Comparison of ENCODE assay signal across 24 cellular contexts in genomic region chr16:70660672-70661350, GRCh38. TPM values are rescaled to one million over a fixed set of nuclear protein-coding genes. Genes with fewer than 3 reads are reported as not detected.
DNase-seq lines count a peak whose midpoint lies in the region; TF ChIP-seq lines count a peak whose summit lies in the region.
"Had no signal": no experiment of that assay in that cellular context is flagged by ENCODE, and none has a peak within 500 bp of the region (broad histone marks: within the 10 kb centered on the region; RNA-seq: fewer than 3 reads in every experiment).

No MANE protein-coding gene starts in this region.

- H3K27me3 ChIP-seq in H7 (ENCODE audit: control insufficient read depth, insufficient read depth, low read length) (no peaks in the 10 kb centered on the region), osteoblast (ENCODE audit: insufficient read depth, low read length) (no peaks in the 10 kb centered on the region)
- H3K27me3 ChIP-seq: body of pancreas, colonic mucosa, hepatocyte, upper lobe of left lung had no signal

- H3K36me3 Mint-ChIP-seq in brain, result peaks cover 14% of the 10 kb centered on the region
- H3K36me3 Mint-ChIP-seq: natural killer cell treated with Interleukin-12 subunit alpha and Interleukin-12 subunit beta and Interleukin-15 and Interleukin-18, amount 100 ng/mL, for 72 hours had no signal

- H3K27ac Mint-ChIP-seq in brain, result peak overlapping the region in 3 of 5 experiments; percentile 41 to 55 (median 41)
- H3K27ac Mint-ChIP-seq: activated B cell treated with CpG ODN at 0.5 μM for 24 hours; activated naive CD8-positive, alpha-beta T cell treated with anti-CD3 and anti-CD28 coated beads for 36 hours; activated T-cell treated with anti-CD3 and anti-CD28 coated beads, Interleukin-2, amount 50 U/mL, for 72 hours; natural killer cell treated with Interleukin-12 subunit alpha and Interleukin-12 subunit beta and Interleukin-15 and Interleukin-18, amount 100 ng/mL, for 72 hours; T-helper 17 cell had no signal

- H3K27ac ChIP-seq in osteoblast (ENCODE audit: low read depth, low read length), result no peak overlapping the region
- H3K27ac ChIP-seq: body of pancreas, colonic mucosa, hepatocyte, upper lobe of left lung had no signal

- TF ChIP-seq CTCF in brain (conservative IDR thresholded peaks at IDR 0.05) (no peak), osteoblast (IDR thresholded peaks at IDR 0.05; ENCODE audit: extremely low read depth, low read depth, low read length) (no peak)

- no peaks in the 10 kb centered on the region for H3K9me3 ChIP-seq in osteoblast (ENCODE audit: low read depth, low read length)
- H3K9me3 ChIP-seq: body of pancreas, colonic mucosa, upper lobe of left lung had no signal

- H3K4me3 ChIP-seq in H7 (ENCODE audit: insufficient read depth, low read depth, low read length), result no peak overlapping the region; the same call in 1 of the 2 replicates
- H3K4me3 ChIP-seq in osteoblast (ENCODE audit: insufficient read depth, low read length), result no peak overlapping the region
- H3K4me3 ChIP-seq: body of pancreas, colonic mucosa, hepatocyte, K562, upper lobe of left lung had no signal

- no peak overlapping the region for H3K4me3 Mint-ChIP-seq in brain
- H3K4me3 Mint-ChIP-seq: activated B cell treated with CpG ODN at 0.5 μM for 24 hours; activated naive CD8-positive, alpha-beta T cell treated with anti-CD3 and anti-CD28 coated beads for 36 hours; activated T-cell treated with anti-CD3 and anti-CD28 coated beads, Interleukin-2, amount 50 U/mL, for 72 hours; natural killer cell treated with Interleukin-12 subunit alpha and Interleukin-12 subunit beta and Interleukin-15 and Interleukin-18, amount 100 ng/mL, for 72 hours; T-helper 17 cell had no signal

- peaks cover 7% of the 10 kb centered on the region for H3K4me1 ChIP-seq in osteoblast (ENCODE audit: insufficient read depth, low read length)
- H3K4me1 ChIP-seq: body of pancreas, colonic mucosa, upper lobe of left lung had no signal

- DNase-seq in NCI-H2171 treated with DMSO at 0.1 percent for 48 hours (lab: John Stamatoyannopoulos, UW) (peak; percentile 17), NCI-H2171 (lab: John Stamatoyannopoulos, UW) (no peak), H7 (peak; percentile 88), osteoblast (ENCODE audit: insufficient read length, low spot score, missing footprints) (peak; percentile 82), Kasumi-1 (lab: John Stamatoyannopoulos, UW) (no peak)
- DNase-seq in stimulated activated CD4-positive, alpha-beta T cell treated with anti-CD3 and anti-CD28 coated beads, Interleukin-1b, Interleukin-23, amount 100 ng/mL, for 48 hours, result no peak
- no peak for DNase-seq in effector CD8-positive, alpha-beta T cell (lab: John Stamatoyannopoulos, UW)
- DNase-seq: 8988T; activated B cell treated with CpG ODN at 0.5 μM for 24 hours; activated naive CD8-positive, alpha-beta T cell treated with anti-CD3 and anti-CD28 coated beads for 36 hours; activated T-cell treated with anti-CD3 and anti-CD28 coated beads, Interleukin-2, amount 50 U/mL, for 72 hours; body of pancreas; C1 segment of cervical spinal cord; colonic mucosa; HCEC 1CT; NCI-H1048; NCI-H2029; stimulated activated CD4-positive, alpha-beta T cell treated with anti-CD3 and anti-CD28 coated beads, Interleukin-4, amount 100 ng/mL, for 1 hour; T-helper 17 cell had no signal

- H3K36me3 ChIP-seq in H7 (replicated peaks; ENCODE audit: control insufficient read depth, insufficient read depth, low read length) (peaks cover 2% of the 10 kb centered on the region), osteoblast (ENCODE audit: insufficient read depth, low read length) (peaks cover 33% of the 10 kb centered on the region)
- H3K36me3 ChIP-seq: colonic mucosa had no signal

- no peak overlapping the region for H3K4me2 ChIP-seq in osteoblast (ENCODE audit: insufficient read depth, low read length)
- H3K4me2 ChIP-seq: hepatocyte had no signal

- peaks cover 0 to 1% (median 0%) of the 10 kb centered on the region in 5 experiments for H3K9me3 Mint-ChIP-seq in brain
- H3K9me3 Mint-ChIP-seq: activated B cell treated with CpG ODN at 0.5 μM for 24 hours; activated naive CD8-positive, alpha-beta T cell treated with anti-CD3 and anti-CD28 coated beads for 36 hours; activated T-cell treated with anti-CD3 and anti-CD28 coated beads, Interleukin-2, amount 50 U/mL, for 72 hours; natural killer cell treated with Interleukin-12 subunit alpha and Interleukin-12 subunit beta and Interleukin-15 and Interleukin-18, amount 100 ng/mL, for 72 hours had no signal

- H4K20me1 ChIP-seq in osteoblast (ENCODE audit: insufficient read depth, low read length), result peaks cover 24% of the 10 kb centered on the region

- peaks cover 5% of the 10 kb centered on the region for H3K4me1 Mint-ChIP-seq in brain
- H3K4me1 Mint-ChIP-seq: activated B cell treated with CpG ODN at 0.5 μM for 24 hours; activated naive CD8-positive, alpha-beta T cell treated with anti-CD3 and anti-CD28 coated beads for 36 hours; T-helper 17 cell had no signal

- H2AFZ ChIP-seq in osteoblast (ENCODE audit: low read length), result no peak overlapping the region
- H2AFZ ChIP-seq: hepatocyte had no signal

- no peaks in the 10 kb centered on the region for H3K79me2 ChIP-seq in osteoblast (ENCODE audit: insufficient read depth, low read length)
- H3K79me2 ChIP-seq: hepatocyte had no signal

- H3K27me3 Mint-ChIP-seq in brain, result peaks cover 4% of the 10 kb centered on the region
- H3K27me3 Mint-ChIP-seq: activated B cell treated with CpG ODN at 0.5 μM for 24 hours; activated naive CD8-positive, alpha-beta T cell treated with anti-CD3 and anti-CD28 coated beads for 36 hours; natural killer cell treated with Interleukin-12 subunit alpha and Interleukin-12 subunit beta and Interleukin-15 and Interleukin-18, amount 100 ng/mL, for 72 hours; T-helper 17 cell had no signal

RNA-seq across cellular contexts. Expression of gene IL34, which starts 14.5 kb away (rescaled TPM):
- total RNA-seq in H7 (2014; rRNA removed; shearing (Covaris generic)), result 8.5 and 8.8 TPM in 2 replicates
- polyA plus RNA-seq in brain (ENCODE audit: insufficient read depth, low read depth, low replicate concordance), result 6.7 TPM
- total RNA-seq in osteoblast, result 5.6 and 9.4 TPM in 2 replicates

RNA-seq across cellular contexts. Expression of gene MTSS2, which starts 25.0 kb away (rescaled TPM):
- total RNA-seq in H7 (2014; rRNA removed; shearing (Covaris generic)), result 30.7 and 44.8 TPM in 2 replicates
- 231 TPM for polyA plus RNA-seq in brain (ENCODE audit: insufficient read depth, low read depth, low replicate concordance)
- total RNA-seq in osteoblast, result 54.2 and 56.5 TPM in 2 replicates

Comparison
In these comparisons a context has a peak if more than half of its experiments do, and no peak if none do; other contexts are left out.
1. DNase-seq: peak in NCI-H2171 treated with DMSO at 0.1 percent for 48 hours (single experiment), H7 (single experiment) and osteoblast (single experiment); none in NCI-H2171 (single experiment), stimulated activated CD4-positive, alpha-beta T cell treated with anti-CD3 and anti-CD28 coated beads, Interleukin-1b, Interleukin-23, amount 100 ng/mL, for 48 hours (single experiment), Kasumi-1 (0 of 2) and effector CD8-positive, alpha-beta T cell (single experiment).